ENCODE assay signal across 8 cellular contexts in the genomic region with DNA sequence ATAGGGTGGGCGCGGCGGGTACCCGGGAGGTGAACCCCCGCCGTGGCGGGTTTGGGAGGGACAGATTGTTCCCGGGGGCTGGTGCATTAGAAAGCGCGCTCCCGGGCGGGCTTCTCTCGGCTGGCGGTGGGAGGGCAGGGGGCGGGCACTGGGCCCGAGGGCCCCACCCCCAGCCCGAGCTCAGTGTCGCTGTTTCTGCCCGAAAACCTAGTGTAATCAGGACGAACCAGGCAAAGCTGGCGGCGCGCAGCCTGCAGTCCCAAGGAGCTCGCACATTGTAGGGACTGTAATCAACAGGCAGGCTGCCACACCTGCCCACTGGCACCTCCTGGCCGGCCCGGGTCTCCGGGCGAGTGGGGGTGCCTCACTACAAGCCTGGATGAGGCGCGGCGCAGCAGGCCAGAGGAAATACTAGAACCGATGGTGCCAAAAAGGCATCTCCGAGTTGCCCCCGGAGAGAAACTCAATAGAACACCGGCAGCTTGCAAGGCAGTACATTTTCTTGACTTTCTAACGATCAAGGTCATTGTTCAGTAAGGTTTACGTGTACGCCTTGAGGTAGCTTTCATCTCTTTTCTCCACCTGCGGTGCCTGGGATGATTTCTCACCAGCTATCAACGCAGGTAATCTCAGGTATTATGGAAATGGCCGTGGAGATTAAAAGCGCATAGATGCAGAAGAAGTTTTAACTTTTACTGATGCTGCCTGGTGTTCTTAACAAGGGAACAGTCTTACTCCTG. TPM values are rescaled to one million over a fixed set of nuclear protein-coding genes. Genes with fewer than 3 reads are reported as not detected.
DNase-seq lines count a peak whose midpoint lies in the region; ATAC-seq, FAIRE-seq and TF ChIP-seq lines count a peak whose summit lies in the region.

No MANE protein-coding gene starts in this region.

- H3K27me3 ChIP-seq in adrenal gland (peaks cover 18% of the 10 kb centered on the region), iPS-15b (ENCODE audit: control insufficient read depth, insufficient read depth, low read length) (peaks cover 59% of the 10 kb centered on the region), skeletal muscle tissue (ENCODE audit: control insufficient read depth in 3 of 3, insufficient read depth in 3 of 3, low read length in 3 of 3) (peaks cover 0 to 5% (median 5%) of the 10 kb centered on the region in 3 donors)

- H3K9ac ChIP-seq in iPS-15b (ENCODE audit: low read depth, low read length) (peak overlapping the region; percentile 73), skeletal muscle tissue (ENCODE audit: low read depth in 1 of 3, low read length in 3 of 3) (peak overlapping the region; percentile 72 to 82 (median 75))

- H3K4me3 Mint-ChIP-seq in IgD-negative memory B cell: peak overlapping the region; percentile 28 to 92 (median 86)

- WGBS in adrenal gland, 4 donors: 3 to 15% (median 5%) methylated on average over 8 to 42 of the region's 42 CpGs

- peaks cover 3% of the 10 kb centered on the region for H3K36me3 Mint-ChIP-seq in IgD-negative memory B cell

- H3K4me1 Mint-ChIP-seq in IgD-negative memory B cell: peaks cover 0 to 7% (median 2%) of the 10 kb centered on the region in 3 donors

- peaks cover 15 to 17% of the 10 kb centered on the region in 2 donors for H3K4me1 ChIP-seq in adrenal gland (replicated peaks in 1 of 2)
- H3K4me1 ChIP-seq in iPS-15b (ENCODE audit: control insufficient read depth, insufficient read depth, low read length): peaks cover 10% of the 10 kb centered on the region
- H3K4me1 ChIP-seq in skeletal muscle tissue (ENCODE audit: control insufficient read depth in 3 of 3, insufficient read depth in 3 of 3, low read length in 3 of 3): peaks cover 11 to 38% (median 15%) of the 10 kb centered on the region in 3 donors

- H3K4me3 ChIP-seq in adrenal gland: peak overlapping the region in 2 of 4 donors; percentile 22 to 54
- peak overlapping the region; percentile 78 for H3K4me3 ChIP-seq in iPS-15b (ENCODE audit: low read depth, low read length)
- peak overlapping the region; percentile 56 to 88 (median 86) for H3K4me3 ChIP-seq in skeletal muscle tissue (ENCODE audit: low read length in 3 of 3)

- peak; percentile 51 for DNase-seq in GM12891 (ENCODE audit: insufficient read length, low spot score)
- peak in 4 of 5 donors; percentile 29 to 40 (median 37) for DNase-seq in T-helper 1 cell
- DNase-seq in adrenal gland: peak; percentile 7 to 70 (median 22)
- DNase-seq in MV-4-11 (lab: John Stamatoyannopoulos, UW): no peak

- FAIRE-seq in GM12891 (lab: Jason Lieb, UNC): peak; percentile 66

- H3K36me3 ChIP-seq in adrenal gland (replicated peaks in 1 of 2) (no peaks in the 10 kb centered on the region), iPS-15b (ENCODE audit: control insufficient read depth, insufficient read depth, low read length) (no peaks in the 10 kb centered on the region), skeletal muscle tissue (ENCODE audit: control insufficient read depth in 3 of 3, insufficient read depth in 3 of 3, low read length in 3 of 3) (no peaks in the 10 kb centered on the region)

- H3K27ac Mint-ChIP-seq in IgD-negative memory B cell: no peak overlapping the region

- no peak for TF ChIP-seq CTCF in adrenal gland (IDR thresholded peaks at IDR 0.05)

- no peaks in the 10 kb centered on the region for H3K9me3 ChIP-seq in adrenal gland (replicated peaks in 1 of 3)
- H3K9me3 ChIP-seq in iPS-15b (ENCODE audit: control insufficient read depth, insufficient read depth, low read length): no peaks in the 10 kb centered on the region
- no peaks in the 10 kb centered on the region for H3K9me3 ChIP-seq in skeletal muscle tissue (ENCODE audit: control insufficient read depth in 3 of 3, low read length in 3 of 3)

- peaks cover 32% of the 10 kb centered on the region for H3K27me3 Mint-ChIP-seq in IgD-negative memory B cell

- H3K9me3 Mint-ChIP-seq in IgD-negative memory B cell: no peaks in the 10 kb centered on the region

- intact Hi-C loops in adrenal gland (cut with DNase I): loop anchor here in 1 of 2 donors (10.0 kb wide), 1 partner anchor 116 kb away; no protein-coding TSS in a partner anchor

- ATAC-seq in GM19395 (IDR thresholded peaks at IDR 0.05; ENCODE audit: unreplicated experiment): no peak

- no peak for TF ChIP-seq POLR2A in GM12891 (IDR thresholded peaks at IDR 0.05; ENCODE audit: low read depth, low read length)
- TF ChIP-seq POLR2A in adrenal gland (IDR thresholded peaks at IDR 0.05): no peak

- H3K27ac ChIP-seq in adrenal gland (peak overlapping the region in 1 of 5 donors; percentile 37), skeletal muscle tissue (ENCODE audit: low read depth, low read length) (peak overlapping the region; percentile 90)

TF ChIP-seq in GM12891, 5 proteins besides CTCF, POLR2A, EP300 and RAD21:
- TF ChIP-seq POLR2AphosphoS5 (IDR thresholded peaks at IDR 0.05; ENCODE audit: low read depth, low read length) (no peak), POU2F2 (IDR thresholded peaks at IDR 0.05; ENCODE audit: low read depth, low read length) (no peak), SPI1 (IDR thresholded peaks at IDR 0.05; ENCODE audit: low read depth, low read length) (no peak), PAX5 (IDR thresholded peaks at IDR 0.05; ENCODE audit: insufficient read depth, low read length, severe bottlenecking) (no peak), TAF1 (IDR thresholded peaks at IDR 0.05; ENCODE audit: low read depth, low read length) (no peak)

RNA-seq across cellular contexts. Expression of a gene that starts 0.8 kb away (rescaled TPM):
- polyA plus RNA-seq in GM12891 (2012; ENCODE audit: low read depth, missing spikeins): 0.09 TPM
- polyA plus RNA-seq in IgD-negative memory B cell (0.06 TPM), adrenal gland (10 to 100 TPM in 1 of 3 donors, 1 to 10 TPM in 2; 1.1 to 14.5 (median 1.3) TPM)
- total RNA-seq in adrenal gland (1 to 10 TPM in 3 of 8 donors, under 1 TPM in 5; 0.18 to 6.1 (median 0.58) TPM), skeletal muscle tissue (312 TPM)

RNA-seq across cellular contexts. Expression of a gene that starts 33.7 kb away (rescaled TPM):
- polyA plus RNA-seq in GM12891 (2012; ENCODE audit: low read depth, missing spikeins): 60.3 TPM
- polyA plus RNA-seq in IgD-negative memory B cell (83.6 TPM), adrenal gland (10 to 100 TPM; 36.7 to 97.0 (median 46.4) TPM)
- total RNA-seq in adrenal gland (100 to 1,000 TPM in 1 of 8 donors, 10 to 100 TPM in 7; 54.4 to 101 (median 74.2) TPM), skeletal muscle tissue (33.4 TPM)

Comparison
In these comparisons a context has a peak if more than half of its experiments do, and no peak if none do; other contexts are left out.
1. RNA of a gene that starts 0.8 kb away (total RNA-seq): 312 TPM in skeletal muscle tissue (single experiment); 0.18 to 6.1 TPM in adrenal gland; every median in the first group is over 10 times any median in the second.